ENCODE assay signal across 20 cellular contexts in genomic region chr9:115640887-115641286, GRCh38.
DNase-seq lines count a peak whose midpoint lies in the region; ATAC-seq and TF ChIP-seq lines count a peak whose summit lies in the region.
"Had no signal": no experiment of that assay in that cellular context is flagged by ENCODE, and none has a peak within 500 bp of the region (broad histone marks: within the 10 kb centered on the region; RNA-seq: fewer than 3 reads in every experiment).

No MANE protein-coding gene starts in this region.

- H3K27ac ChIP-seq in H9 (ENCODE audit: insufficient read length, low read depth, low read length), result no peak overlapping the region
- H3K27ac ChIP-seq: BLaER1, psoas muscle had no signal

- no peak overlapping the region for H3K4me3 ChIP-seq in choroid plexus epithelial cell (ENCODE audit: low read depth, low read length)
- H3K4me3 ChIP-seq: BLaER1, psoas muscle had no signal

- H3K79me1 ChIP-seq in H9 (ENCODE audit: insufficient read depth, low read depth, low read length, poor library complexity, severe bottlenecking), result no peaks in the 10 kb centered on the region

- ATAC-seq in HG03135 (IDR thresholded peaks at IDR 0.05; ENCODE audit: unreplicated experiment) (no peak), GM21619 (IDR thresholded peaks at IDR 0.05; ENCODE audit: unreplicated experiment) (no peak)
- ATAC-seq: left colon, Panc1, psoas muscle had no signal

- no peaks in the 10 kb centered on the region for H3K4me1 ChIP-seq in H9 (ENCODE audit: insufficient read depth, low read length)
- H3K4me1 ChIP-seq: BLaER1, psoas muscle had no signal

- no peaks in the 10 kb centered on the region for H3K4me1 Mint-ChIP-seq in H9

- H2BK120ac ChIP-seq in H9 (ENCODE audit: low read depth, low read length, poor library complexity, severe bottlenecking), result no peak overlapping the region

- no peak overlapping the region for H2AK5ac ChIP-seq in H9 (ENCODE audit: insufficient read length, low read length)

- H3K9me3 ChIP-seq in H9 (ENCODE audit: control insufficient read depth, low read depth, low read length), result no peaks in the 10 kb centered on the region
- H3K9me3 ChIP-seq: BLaER1, psoas muscle had no signal

- H3K27me3 Mint-ChIP-seq in H9 (ENCODE audit: low read depth), result peaks cover 3% of the 10 kb centered on the region

- no peaks in the 10 kb centered on the region for H3K9me3 Mint-ChIP-seq in H9

- no peak overlapping the region for H3K4ac ChIP-seq in H9 (ENCODE audit: low read depth, low read length)

- H3K4me2 ChIP-seq in H9 (ENCODE audit: insufficient read depth, insufficient read length, low read length), result no peak overlapping the region
- H3K4me2 ChIP-seq: BLaER1 had no signal

- no peak overlapping the region for H4K8ac ChIP-seq in H9 (replicated peaks; ENCODE audit: insufficient read length, low read depth, low read length)

- no peaks in the 10 kb centered on the region for H4K20me1 ChIP-seq in H9 (ENCODE audit: control insufficient read depth, insufficient read depth, insufficient read length)
- H4K20me1 ChIP-seq: BLaER1 had no signal

- no peak overlapping the region for H3K18ac ChIP-seq in H9 (ENCODE audit: insufficient read length, low read depth, low read length)

- no peak overlapping the region for H4K5ac ChIP-seq in H9 (ENCODE audit: insufficient read length, low read depth, low read length)

- H3K36me3 Mint-ChIP-seq in H9 (ENCODE audit: insufficient read depth in 1 of 3, low read depth in 3 of 3), result no peaks in the 10 kb centered on the region

- H2BK12ac ChIP-seq in H9 (ENCODE audit: insufficient read length, low read depth, low read length), result no peak overlapping the region

- no peak overlapping the region for H3K14ac ChIP-seq in H9 (ENCODE audit: insufficient read depth, low read length)

- no peaks in the 10 kb centered on the region for H3K27me3 ChIP-seq in H9 (ENCODE audit: insufficient read depth, low read length)
- H3K27me3 ChIP-seq: BLaER1 had no signal

- no peak overlapping the region for H3K9ac ChIP-seq in H9 (ENCODE audit: extremely low read depth, insufficient read length, low read length)
- H3K9ac ChIP-seq: BLaER1 had no signal

- no peak overlapping the region for H4K91ac ChIP-seq in H9 (ENCODE audit: insufficient read length, low read depth, low read length)

- H3T11ph ChIP-seq in H9 (ENCODE audit: low read length), result no peak overlapping the region

- H3K27ac Mint-ChIP-seq in H9, result no peak overlapping the region

- H3K79me2 ChIP-seq in H9 (ENCODE audit: insufficient read depth, low read length), result no peaks in the 10 kb centered on the region

- peak; percentile 90 for DNase-seq in EL
- DNase-seq in RKO (ENCODE audit: low spot score), result peak; percentile 7
- peak; percentile 76 for DNase-seq in choroid plexus epithelial cell (ENCODE audit: low read depth)
- peak; percentile 45 for DNase-seq in myocyte (ENCODE audit: low read depth)
- DNase-seq in NAMALWA (ENCODE audit: low spot score), result no peak
- no peak for DNase-seq in H9
- DNase-seq: activated CD4-positive, alpha-beta T cell treated with anti-CD3 and anti-CD28 coated beads, Interleukin-2, amount 50 U/mL, for 1 hour; activated T-cell treated with anti-CD3 and anti-CD28 coated beads, Interleukin-2, amount 50 U/mL, for 48 hours; DND-41; head of caudate nucleus; left colon; NCI-H510A treated with DMSO at 0.1 percent for 48 hours; psoas muscle; stimulated activated CD4-positive, alpha-beta T cell treated with anti-CD3 and anti-CD28 coated beads, Interleukin-2, amount 100 ng/mL, for 24 hours; stimulated activated CD8-positive, alpha-beta memory T cell treated with anti-CD3 and anti-CD28 coated beads, Interleukin-4, amount 100 ng/mL, for 48 hours; T-helper 9 cell had no signal

- no peak overlapping the region for H3K4me3 Mint-ChIP-seq in H9

- H2BK20ac ChIP-seq in H9 (ENCODE audit: low read depth, low read length, poor library complexity, severe bottlenecking), result no peak overlapping the region

- H3K23ac ChIP-seq in H9 (ENCODE audit: insufficient read length, low read depth, low read length), result no peak overlapping the region

- H3K56ac ChIP-seq in H9 (ENCODE audit: insufficient read length, low read depth, low read length), result no peak overlapping the region

- H2BK5ac ChIP-seq in H9 (ENCODE audit: insufficient read length, low read length), result no peak overlapping the region

- H2BK15ac ChIP-seq in H9 (ENCODE audit: low read depth, low read length), result no peak overlapping the region

- no peak overlapping the region for H2AFZ ChIP-seq in H9 (ENCODE audit: low read length)

- no CpG with 5 or more reads among the region's 2 CpGs for whole genome bisulfite sequencing in H9 (ENCODE audit: extremely low coverage, insufficient read length, low lambda C conversion rate)

- no peaks in the 10 kb centered on the region for H3K23me2 ChIP-seq in H9 (ENCODE audit: insufficient read length, low read depth, low read length, poor library complexity, severe bottlenecking)

- no peak for TF ChIP-seq CTCF in choroid plexus epithelial cell (conservative IDR thresholded peaks at IDR 0.05; ENCODE audit: low read depth, low read length)
- no peak for TF ChIP-seq CTCF in H9 (conservative IDR thresholded peaks at IDR 0.05)

Comparison
In these comparisons a context has a peak if more than half of its experiments do, and no peak if none do; other contexts are left out.
1. DNase-seq: peak in EL (single experiment), RKO (single experiment), choroid plexus epithelial cell (single experiment) and myocyte (single experiment); none in NAMALWA (single experiment) and H9 (single experiment).